17 cellular contexts compared by ENCODE assay signal in the genomic region with DNA sequence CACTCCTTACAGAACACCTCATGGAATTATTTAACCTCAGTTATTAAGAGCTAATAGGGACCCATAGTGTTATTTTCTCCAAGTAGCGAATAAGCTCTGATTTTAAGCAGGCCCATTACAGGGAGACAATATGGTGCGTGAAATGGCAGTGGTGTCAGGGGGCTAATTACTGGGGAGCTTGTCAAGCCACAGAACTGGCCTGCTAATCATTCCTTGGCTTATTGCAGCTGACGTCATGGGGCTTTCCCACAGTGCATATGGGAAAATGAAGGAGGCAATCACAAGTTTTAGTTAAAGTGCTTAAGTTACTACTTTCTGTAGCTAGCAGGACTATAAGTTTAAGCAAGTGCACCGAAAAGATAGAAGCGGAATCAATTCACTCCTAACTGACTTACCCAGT.
DNase-seq lines count a peak whose midpoint lies in the region; ATAC-seq, FAIRE-seq and TF ChIP-seq lines count a peak whose summit lies in the region.
"Had no signal": no experiment of that assay in that cellular context is flagged by ENCODE, and none has a peak within 500 bp of the region (broad histone marks: within the 10 kb centered on the region; RNA-seq: fewer than 3 reads in every experiment).

No MANE protein-coding gene starts in this region.

- TF ChIP-seq EP300 in HepG2 (IDR thresholded peaks at IDR 0.05; ENCODE audit: low read depth in 2 of 2, low read length in 2 of 2) (no peak), HepG2 (CRISPR knock-in tag; IDR thresholded peaks at IDR 0.05; ENCODE audit: borderline replicate concordance) (no peak), GM12878 (IDR thresholded peaks at IDR 0.05; ENCODE audit: borderline replicate concordance in 1 of 2, control insufficient read depth in 1 of 2, low read depth in 2 of 2, low read length in 2 of 2) (no peak)

- peak overlapping the region; percentile 85 for H3K27ac Mint-ChIP-seq in mesothelial cell of epicardium
- H3K27ac Mint-ChIP-seq: CD4-positive, alpha-beta T cell had no signal

- intact Hi-C loops in HepG2 (cut with micrococcal nuclease; ENCODE audit: unreplicated experiment) = no loop called here
- intact Hi-C loops in right lobe of liver (cut with DNase I) = loop anchor here in 1 of 2 donors (5.0 kb wide), 1 partner anchor 160 kb away; no protein-coding TSS in a partner anchor
- intact Hi-C loops in GM12878 (cut with micrococcal nuclease; ENCODE audit: unreplicated experiment) = loop anchor here (5.0 to 10.0 kb wide), 2 partner anchors 62 to 160 kb away; no protein-coding TSS in a partner anchor

- H3K79me2 ChIP-seq in HepG2 (ENCODE audit: insufficient read depth, low read length) (no peaks in the 10 kb centered on the region), GM12878 (ENCODE audit: control insufficient read depth, insufficient read depth, low read length) (no peaks in the 10 kb centered on the region)

- no peak overlapping the region for H2AFZ ChIP-seq in HepG2 (ENCODE audit: low read length)
- H2AFZ ChIP-seq in GM12878 (ENCODE audit: control insufficient read depth, low read depth, low read length) = no peak overlapping the region

- FAIRE-seq in HepG2 (lab: Jason Lieb, UNC) = no peak
- no peak for FAIRE-seq in GM12878 (lab: Jason Lieb, UNC)
- FAIRE-seq: H1 had no signal

- no peak overlapping the region for H3K4me2 ChIP-seq in HepG2 (ENCODE audit: low read depth, low read length)
- no peak overlapping the region for H3K4me2 ChIP-seq in GM12878 (ENCODE audit: control insufficient read depth, insufficient read depth)

- no peaks in the 10 kb centered on the region for H3K36me3 Mint-ChIP-seq in mesothelial cell of epicardium

- H3K36me3 ChIP-seq in HepG2 (replicated peaks in 1 of 2; ENCODE audit: control insufficient read depth in 1 of 2, insufficient read depth in 2 of 2, low read length in 2 of 2) (no peaks in the 10 kb centered on the region), right lobe of liver (no peaks in the 10 kb centered on the region), GM12878 (ENCODE audit: control insufficient read depth in 2 of 2, insufficient read depth in 2 of 2, low read length in 1 of 2) (no peaks in the 10 kb centered on the region)
- H3K36me3 ChIP-seq: BE2C, Peyer's patch had no signal

- no peaks in the 10 kb centered on the region for H3K27me3 Mint-ChIP-seq in mesothelial cell of epicardium (ENCODE audit: low read depth)

- RAD21 ChIA-PET in GM12878 (lab: Charles Lee; ENCODE audit: unreplicated experiment) = no interaction called here

- H3K9me3 ChIP-seq in HepG2 (ENCODE audit: low read length) (no peaks in the 10 kb centered on the region), right lobe of liver (no peaks in the 10 kb centered on the region), GM12878 (replicated peaks; ENCODE audit: control insufficient read depth, insufficient read depth, low read length) (no peaks in the 10 kb centered on the region)
- H3K9me3 ChIP-seq: BE2C, Peyer's patch had no signal

- in situ Hi-C loops in HepG2 (cut with HindIII; ENCODE audit: extremely low pct_ligation_motif_present, low pct_unique_long_range_greater_than_20kb) (no loop called here), GM12878 (cut with MboI) (no loop called here)

- TF ChIP-seq CTCF in HepG2 (CRISPR knock-in tag; IDR thresholded peaks at IDR 0.05) (no peak), right lobe of liver (IDR thresholded peaks at IDR 0.05) (no peak), GM12878 (IDR thresholded peaks at IDR 0.05 in 2 of 3, conservative IDR thresholded peaks at IDR 0.05 in 1 of 3; ENCODE audit: control insufficient read depth in 2 of 3, extremely low read depth in 1 of 3, insufficient read depth in 1 of 3, low read depth in 3 of 3, low read length in 3 of 3) (no peak), mesothelial cell of epicardium (IDR thresholded peaks at IDR 0.05; ENCODE audit: unreplicated experiment) (no peak)

- H4K20me1 ChIP-seq in HepG2 (ENCODE audit: insufficient read depth, low read length) (no peaks in the 10 kb centered on the region), GM12878 (ENCODE audit: control insufficient read depth, insufficient read depth) (no peaks in the 10 kb centered on the region)

- TF ChIP-seq RAD21 in HepG2 (CRISPR knock-in tag; IDR thresholded peaks at IDR 0.05) (no peak), GM12878 (IDR thresholded peaks at IDR 0.05; ENCODE audit: insufficient read depth, low read depth, low read length) (no peak)

- no peak overlapping the region for H3K9ac ChIP-seq in HepG2 (ENCODE audit: insufficient read depth, low read depth, low read length)
- no peak overlapping the region for H3K9ac ChIP-seq in GM12878 (ENCODE audit: control insufficient read depth, insufficient read depth, low read length)

- peaks cover 7% of the 10 kb centered on the region for H3K4me1 ChIP-seq in HepG2 (ENCODE audit: insufficient read depth, low read length)
- H3K4me1 ChIP-seq in right lobe of liver = peaks cover 0 to 10% (median 0%) of the 10 kb centered on the region in 4 donors
- H3K4me1 ChIP-seq in GM12878 (ENCODE audit: control insufficient read depth, insufficient read depth, low read length) = no peaks in the 10 kb centered on the region
- H3K4me1 ChIP-seq: BE2C had no signal

- H3K4me3 ChIP-seq in HepG2 (replicated peaks in 1 of 3; ENCODE audit: insufficient read depth in 1 of 3, low read depth in 2 of 3, low read length in 3 of 3) (no peak overlapping the region), right lobe of liver (no peak overlapping the region), GM12878 (no peak overlapping the region)
- H3K4me3 ChIP-seq: Peyer's patch had no signal

- H3K27me3 ChIP-seq in HepG2 (ENCODE audit: control insufficient read depth in 1 of 2, insufficient read depth in 2 of 2, low read length in 2 of 2) (no peaks in the 10 kb centered on the region; a peak in 1 of 5 replicates), right lobe of liver (no peaks in the 10 kb centered on the region), GM12878 (replicated peaks in 1 of 2; ENCODE audit: control insufficient read depth in 2 of 2, insufficient read depth in 2 of 2, low read length in 1 of 2) (no peaks in the 10 kb centered on the region)
- H3K27me3 ChIP-seq: BE2C, Peyer's patch had no signal

- ATAC-seq in HepG2 = no peak
- no peak for ATAC-seq in right lobe of liver
- no peak for ATAC-seq in GM12878

- H3K27ac ChIP-seq in HepG2 (ENCODE audit: extremely low read length, insufficient read depth, low read length) (no peak overlapping the region), right lobe of liver (no peak overlapping the region), GM12878 (ENCODE audit: control insufficient read depth, insufficient read depth) (no peak overlapping the region)
- H3K27ac ChIP-seq: 22Rv1, Peyer's patch had no signal

- H3K9me3 Mint-ChIP-seq in mesothelial cell of epicardium = no peaks in the 10 kb centered on the region
- H3K9me3 Mint-ChIP-seq: CD4-positive, alpha-beta T cell had no signal

- BruUV-seq in HepG2 (replicated peaks; lab: Mats Ljungman, UMichigan) (no TSS peak), GM12878 (replicated peaks; lab: Mats Ljungman, UMichigan) (no TSS peak)

- 49% methylated on average over 5 of the region's 5 CpGs for WGBS in HepG2 (ENCODE audit: low lambda C conversion rate)
- 93% methylated on average over 5 of the region's 5 CpGs for WGBS in right lobe of liver (ENCODE audit: insufficient coverage, low coverage, low lambda C conversion rate, missing lambda C conversion rate)
- 59% methylated on average over 5 of the region's 5 CpGs for WGBS in GM12878 (ENCODE audit: insufficient coverage, insufficient replicate concordance, low lambda C conversion rate, missing lambda C conversion rate)

- peaks cover 73% of the 10 kb centered on the region for H3K4me1 Mint-ChIP-seq in mesothelial cell of epicardium

- CTCF ChIA-PET in HepG2 (lab: Yijun Ruan, JAX; ENCODE audit: low intra/inter-chr PET ratio, low total read pairs) (no interaction called here), GM12878 (lab: Yijun Ruan, JAX) (interaction anchor here (0.7 to 1.1 kb wide), 3 partner anchors 9 to 274 kb away, joined by 3 to 5 read pairs (median 3); no protein-coding TSS in a partner anchor)

- SMC1A ChIA-PET in GM12878 (lab: Charles Lee; ENCODE audit: uncharacterized antibody, unreplicated experiment) = interaction anchor here (0.6 to 1.1 kb wide), 7 partner anchors 14 to 315 kb away, joined by 3 to 4 read pairs (median 3); no protein-coding TSS in a partner anchor

- no peak overlapping the region for H3K4me3 Mint-ChIP-seq in mesothelial cell of epicardium
- H3K4me3 Mint-ChIP-seq: CD4-positive, alpha-beta T cell had no signal

- TF ChIP-seq POLR2A in HepG2 (IDR thresholded peaks at IDR 0.05; ENCODE audit: insufficient read depth in 1 of 2, low read depth in 2 of 2, low read length in 2 of 2) (no peak), right lobe of liver (IDR thresholded peaks at IDR 0.05) (no peak), GM12878 (IDR thresholded peaks at IDR 0.05; ENCODE audit: low read depth, low read length) (no peak)

- no peak for DNase-seq in HepG2 (ENCODE audit: low spot score)
- DNase-seq in right lobe of liver = no peak
- no peak for DNase-seq in GM12878 (ENCODE audit: low read depth, low spot score)
- no peak for DNase-seq in mesothelial cell of epicardium (ENCODE audit: low spot score in 2 of 2, unreplicated experiment in 2 of 2)
- no peak for DNase-seq in stimulated activated CD4-positive, alpha-beta T cell treated with anti-CD3 and anti-CD28 coated beads, Interleukin-1b, Interleukin-23, amount 100 ng/mL, for 48 hours
- no peak for DNase-seq in NCI-H2081 treated with DMSO at 0.1 percent for 48 hours (lab: John Stamatoyannopoulos, UW)
- no peak for DNase-seq in activated CD4-positive, alpha-beta T cell treated with anti-CD3 and anti-CD28 coated beads for 48 hours
- no peak for DNase-seq in DMS53 treated with DMSO at 0.1 percent for 48 hours (lab: John Stamatoyannopoulos, UW; ENCODE audit: unreplicated experiment)
- DNase-seq: BE2C; CD4-positive, alpha-beta T cell; NCI-H1417; NCI-H187 treated with DMSO at 0.1 percent for 48 hours; NCI-H345; NCI-H524 treated with DMSO at 0.1 percent for 48 hours had no signal

- POLR2A ChIA-PET in HepG2 (lab: Yijun Ruan, JAX) = no interaction called here
- POLR2A ChIA-PET in GM12878 (lab: Charles Lee) = interaction anchor here (1.8 kb wide), 1 partner anchor 21 kb away, joined by 7 read pairs; no protein-coding TSS in a partner anchor

TF ChIP-seq in HepG2, 621 proteins besides CTCF, POLR2A, EP300 and RAD21 (continues in another document):
- TF ChIP-seq CREB1 (IDR thresholded peaks at IDR 0.05) (peak; percentile 76), CREB1 (CRISPR knock-in tag; IDR thresholded peaks at IDR 0.05) (no peak), ATF7 (IDR thresholded peaks at IDR 0.05) (peak; percentile 49), ATF7 (CRISPR knock-in tag; IDR thresholded peaks at IDR 0.05) (no peak)

TF ChIP-seq in GM12878, 131 proteins besides CTCF, POLR2A, EP300 and RAD21:
- no peak for TF ChIP-seq GABPA (IDR thresholded peaks at IDR 0.05; ENCODE audit: low read depth)
- peak; percentile 76 for TF ChIP-seq ATF7 (IDR thresholded peaks at IDR 0.05; ENCODE audit: low read depth)
